In the genomic region with DNA sequence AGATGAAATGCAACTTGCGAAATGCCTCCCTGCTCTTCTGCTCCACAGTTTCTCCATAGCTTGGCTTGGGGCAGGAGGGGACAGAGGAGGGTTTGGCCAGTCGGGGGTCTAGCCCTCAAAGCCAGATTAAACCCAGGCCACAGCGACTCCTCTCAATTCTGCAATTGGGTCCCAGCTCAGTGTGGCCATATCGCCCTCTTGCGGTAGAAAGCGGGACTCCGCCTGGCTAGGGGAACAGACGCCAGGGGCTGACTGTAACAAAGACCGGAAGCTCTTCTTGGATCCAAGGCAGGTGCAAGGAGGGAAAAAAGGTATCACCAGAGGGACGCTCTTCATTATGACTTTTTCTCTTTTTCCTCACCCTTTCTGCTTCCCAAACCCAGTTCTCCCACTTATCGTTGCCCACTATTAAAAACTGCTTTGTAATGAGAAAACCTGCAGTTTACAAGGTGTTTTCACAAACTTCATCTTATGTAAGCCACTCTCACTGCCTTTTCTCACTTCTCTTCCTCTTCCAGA, we compare ENCODE assay signal across 1 cellular context.
A peak's percentile ranks its signal among the peaks of the same experiment; 100 is the strongest.
TF ChIP-seq lines count a peak whose summit lies in the region.

No MANE protein-coding gene starts in this region.

TF ChIP-seq in HepG2, 621 proteins besides CTCF, POLR2A, EP300 and RAD21 (continued from another document):
- TF ChIP-seq ZNF781 (CRISPR knock-in tag; IDR thresholded peaks at IDR 0.05; ENCODE audit: borderline replicate concordance, not compliant biosample characterization) = peak; percentile 65
- TF ChIP-seq, protein P1, sequence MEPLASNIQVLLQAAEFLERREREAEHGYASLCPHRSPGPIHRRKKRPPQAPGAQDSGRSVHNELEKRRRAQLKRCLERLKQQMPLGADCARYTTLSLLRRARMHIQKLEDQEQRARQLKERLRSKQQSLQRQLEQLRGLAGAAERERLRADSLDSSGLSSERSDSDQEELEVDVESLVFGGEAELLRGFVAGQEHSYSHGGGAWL (CRISPR knock-in tag; IDR thresholded peaks at IDR 0.05) = no peak
- TF ChIP-seq, protein P2, sequence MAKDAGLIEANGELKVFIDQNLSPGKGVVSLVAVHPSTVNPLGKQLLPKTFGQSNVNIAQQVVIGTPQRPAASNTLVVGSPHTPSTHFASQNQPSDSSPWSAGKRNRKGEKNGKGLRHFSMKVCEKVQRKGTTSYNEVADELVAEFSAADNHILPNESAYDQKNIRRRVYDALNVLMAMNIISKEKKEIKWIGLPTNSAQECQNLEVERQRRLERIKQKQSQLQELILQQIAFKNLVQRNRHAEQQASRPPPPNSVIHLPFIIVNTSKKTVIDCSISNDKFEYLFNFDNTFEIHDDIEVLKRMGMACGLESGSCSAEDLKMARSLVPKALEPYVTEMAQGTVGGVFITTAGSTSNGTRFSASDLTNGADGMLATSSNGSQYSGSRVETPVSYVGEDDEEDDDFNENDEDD (CRISPR knock-in tag; IDR thresholded peaks at IDR 0.05; ENCODE audit: borderline replicate concordance) = no peak
